ENCODE assay signal across 1 cellular context in the genomic region with DNA sequence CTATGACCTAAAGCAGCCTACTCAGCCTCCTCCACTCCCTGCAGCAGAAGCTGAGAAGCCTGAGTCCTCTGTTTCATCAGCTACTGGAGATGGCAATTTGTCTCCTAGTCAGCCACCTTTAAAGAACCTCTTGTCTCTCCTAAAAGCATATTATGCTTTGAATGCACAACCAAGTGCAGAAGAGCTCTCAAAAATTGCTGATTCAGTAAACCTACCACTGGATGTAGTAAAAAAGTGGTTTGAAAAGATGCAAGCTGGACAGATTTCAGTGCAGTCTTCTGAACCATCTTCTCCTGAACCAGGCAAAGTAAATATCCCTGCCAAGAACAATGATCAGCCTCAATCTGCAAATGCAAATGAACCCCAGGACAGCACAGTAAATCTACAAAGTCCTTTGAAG.
A peak's percentile ranks its signal among the peaks of the same experiment; 100 is the strongest.
TF ChIP-seq lines count a peak whose summit lies in the region.

No MANE protein-coding gene starts in this region.

TF ChIP-seq in K562, 482 proteins besides CTCF, POLR2A, EP300 and RAD21:
- TF ChIP-seq, protein P1, sequence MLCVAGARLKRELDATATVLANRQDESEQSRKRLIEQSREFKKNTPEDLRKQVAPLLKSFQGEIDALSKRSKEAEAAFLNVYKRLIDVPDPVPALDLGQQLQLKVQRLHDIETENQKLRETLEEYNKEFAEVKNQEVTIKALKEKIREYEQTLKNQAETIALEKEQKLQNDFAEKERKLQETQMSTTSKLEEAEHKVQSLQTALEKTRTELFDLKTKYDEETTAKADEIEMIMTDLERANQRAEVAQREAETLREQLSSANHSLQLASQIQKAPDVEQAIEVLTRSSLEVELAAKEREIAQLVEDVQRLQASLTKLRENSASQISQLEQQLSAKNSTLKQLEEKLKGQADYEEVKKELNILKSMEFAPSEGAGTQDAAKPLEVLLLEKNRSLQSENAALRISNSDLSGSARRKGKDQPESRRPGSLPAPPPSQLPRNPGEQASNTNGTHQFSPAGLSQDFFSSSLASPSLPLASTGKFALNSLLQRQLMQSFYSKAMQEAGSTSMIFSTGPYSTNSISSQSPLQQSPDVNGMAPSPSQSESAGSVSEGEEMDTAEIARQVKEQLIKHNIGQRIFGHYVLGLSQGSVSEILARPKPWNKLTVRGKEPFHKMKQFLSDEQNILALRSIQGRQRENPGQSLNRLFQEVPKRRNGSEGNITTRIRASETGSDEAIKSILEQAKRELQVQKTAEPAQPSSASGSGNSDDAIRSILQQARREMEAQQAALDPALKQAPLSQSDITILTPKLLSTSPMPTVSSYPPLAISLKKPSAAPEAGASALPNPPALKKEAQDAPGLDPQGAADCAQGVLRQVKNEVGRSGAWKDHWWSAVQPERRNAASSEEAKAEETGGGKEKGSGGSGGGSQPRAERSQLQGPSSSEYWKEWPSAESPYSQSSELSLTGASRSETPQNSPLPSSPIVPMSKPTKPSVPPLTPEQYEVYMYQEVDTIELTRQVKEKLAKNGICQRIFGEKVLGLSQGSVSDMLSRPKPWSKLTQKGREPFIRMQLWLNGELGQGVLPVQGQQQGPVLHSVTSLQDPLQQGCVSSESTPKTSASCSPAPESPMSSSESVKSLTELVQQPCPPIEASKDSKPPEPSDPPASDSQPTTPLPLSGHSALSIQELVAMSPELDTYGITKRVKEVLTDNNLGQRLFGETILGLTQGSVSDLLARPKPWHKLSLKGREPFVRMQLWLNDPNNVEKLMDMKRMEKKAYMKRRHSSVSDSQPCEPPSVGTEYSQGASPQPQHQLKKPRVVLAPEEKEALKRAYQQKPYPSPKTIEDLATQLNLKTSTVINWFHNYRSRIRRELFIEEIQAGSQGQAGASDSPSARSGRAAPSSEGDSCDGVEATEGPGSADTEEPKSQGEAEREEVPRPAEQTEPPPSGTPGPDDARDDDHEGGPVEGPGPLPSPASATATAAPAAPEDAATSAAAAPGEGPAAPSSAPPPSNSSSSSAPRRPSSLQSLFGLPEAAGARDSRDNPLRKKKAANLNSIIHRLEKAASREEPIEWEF (CRISPR knock-in tag; IDR thresholded peaks at IDR 0.05) = no peak
- TF ChIP-seq POLR2H (tag; IDR thresholded peaks at IDR 0.05; ENCODE audit: low read depth) (no peak), CBX8 (IDR thresholded peaks at IDR 0.05; ENCODE audit: borderline replicate concordance, extremely low read depth, low read depth, low read length, poor library complexity, severe bottlenecking) (no peak), ETV5 (CRISPR knock-in tag; IDR thresholded peaks at IDR 0.05; ENCODE audit: low read depth) (no peak), C11orf30 (IDR thresholded peaks at IDR 0.05; ENCODE audit: low read depth) (peak; percentile 68), MAFF (IDR thresholded peaks at IDR 0.05; ENCODE audit: low read length) (peak; percentile 61; the same call in 1 of the 2 replicates), MAFG (tag; conservative IDR thresholded peaks at IDR 0.05) (peak; percentile 62; the same call in 1 of the 2 replicates), ZNF316 (IDR thresholded peaks at IDR 0.05) (peak; percentile 82), MAFK (IDR thresholded peaks at IDR 0.05; ENCODE audit: low read length) (0 out of 2 replicates have a peak, but pooled peaks have one; percentile 51)
TF ChIP-seq in K562: peak in this region for 5.
